Comparison of ENCODE assay signal across 30 cellular contexts in genomic region chr1:64319985-64320384, GRCh38.
"Had no signal": no experiment of that assay in that cellular context is flagged by ENCODE, and none has a peak within 500 bp of the region (broad histone marks: within the 10 kb centered on the region; RNA-seq: fewer than 3 reads in every experiment).

No MANE protein-coding gene starts in this region.

- H3K9me3 ChIP-seq: adrenal gland, heart right ventricle, sigmoid colon, thoracic aorta, uterus had no signal

- H3K36me3 Mint-ChIP-seq: activated CD4-positive, alpha-beta memory T cell treated with anti-CD3 and anti-CD28 coated beads for 36 hours; activated naive CD8-positive, alpha-beta T cell treated with anti-CD3 and anti-CD28 coated beads for 36 hours; brain; natural killer cell; neural progenitor cell had no signal

- H3K27me3 ChIP-seq: adrenal gland, cardiac muscle cell, dorsolateral prefrontal cortex, foreskin keratinocyte, heart right ventricle, neural progenitor cell, sigmoid colon, uterus had no signal

- H3K4me1 Mint-ChIP-seq: activated CD4-positive, alpha-beta T cell treated with anti-CD3 and anti-CD28 coated beads, Interleukin-2, amount 10 ng/mL, durations not matched to agents 24 days and 14 days; activated naive CD8-positive, alpha-beta T cell treated with anti-CD3 and anti-CD28 coated beads for 36 hours; brain; natural killer cell; neural progenitor cell; T-helper 17 cell had no signal

- H2AFZ ChIP-seq: neural progenitor cell had no signal

- H3K27me3 Mint-ChIP-seq: activated CD4-positive, alpha-beta memory T cell treated with anti-CD3 and anti-CD28 coated beads for 36 hours; brain had no signal

- DNase-seq: activated CD4-positive, alpha-beta memory T cell treated with anti-CD3 and anti-CD28 coated beads for 36 hours; activated CD4-positive, alpha-beta T cell treated with anti-CD3 and anti-CD28 coated beads, Interleukin-2, amount 10 ng/mL, durations not matched to agents 24 days and 14 days; activated CD4-positive, CD25-positive, alpha-beta regulatory T cell treated with anti-CD3 and anti-CD28 coated beads, Interleukin-2, amount 50 U/mL, for 72 hours; activated CD8-positive, alpha-beta memory T cell treated with anti-CD3 and anti-CD28 coated beads, Interleukin-2, amount 50 U/mL, for 4 hours; activated effector memory CD4-positive, alpha-beta T cell treated with anti-CD3 and anti-CD28 coated beads, Interleukin-2, amount 50 U/mL, for 16 hours; activated naive CD4-positive, alpha-beta T cell treated with anti-CD3 and anti-CD28 coated beads for 36 hours; activated naive CD8-positive, alpha-beta T cell treated with anti-CD3 and anti-CD28 coated beads for 36 hours; activated T-cell treated with anti-CD3 and anti-CD28 coated beads, Interleukin-2, amount 50 U/mL, for 1 hour; dorsolateral prefrontal cortex; effector memory CD4-positive, alpha-beta T cell; foreskin keratinocyte; heart right ventricle; mesendoderm; natural killer cell; posterior cingulate gyrus; sigmoid colon; stimulated activated naive CD4-positive, alpha-beta T cell treated with Interleukin-2 at 50 U/mL for 16 hours; T-helper 17 cell; trophoblast cell; uterus had no signal

- H3K4me3 ChIP-seq: adrenal gland, cardiac muscle cell, coronary artery, dorsolateral prefrontal cortex, heart right ventricle, lung, neural progenitor cell, sigmoid colon, smooth muscle cell, thoracic aorta, uterus had no signal

- H3K27ac Mint-ChIP-seq: activated CD4-positive, alpha-beta memory T cell treated with anti-CD3 and anti-CD28 coated beads for 36 hours; activated CD4-positive, alpha-beta T cell treated with anti-CD3 and anti-CD28 coated beads, Interleukin-2, amount 10 ng/mL, durations not matched to agents 24 days and 14 days; activated naive CD4-positive, alpha-beta T cell treated with anti-CD3 and anti-CD28 coated beads for 36 hours; activated naive CD8-positive, alpha-beta T cell treated with anti-CD3 and anti-CD28 coated beads for 36 hours; activated T-helper 1 cell treated with anti-CD3 and anti-CD28 coated beads, Interleukin-12 subunit alpha, Interleukin-12 subunit beta, Interleukin-2, Interleukin-4 antibody, amounts not matched to agents 30 ng/mL and 10 ng/mL and 1 ng/mL, durations not matched to agents 14 hours and 24 hours and 36 hours; brain; natural killer cell; neural progenitor cell; T-helper 17 cell had no signal

- H3K9ac ChIP-seq: neural progenitor cell had no signal

- H3K4me3 Mint-ChIP-seq: activated CD4-positive, alpha-beta memory T cell treated with anti-CD3 and anti-CD28 coated beads for 36 hours; activated CD4-positive, alpha-beta T cell treated with anti-CD3 and anti-CD28 coated beads, Interleukin-2, amount 10 ng/mL, durations not matched to agents 24 days and 14 days; activated naive CD4-positive, alpha-beta T cell treated with anti-CD3 and anti-CD28 coated beads for 36 hours; activated naive CD8-positive, alpha-beta T cell treated with anti-CD3 and anti-CD28 coated beads for 36 hours; activated T-helper 1 cell treated with anti-CD3 and anti-CD28 coated beads, Interleukin-12 subunit alpha, Interleukin-12 subunit beta, Interleukin-2, Interleukin-4 antibody, amounts not matched to agents 30 ng/mL and 10 ng/mL and 1 ng/mL, durations not matched to agents 14 hours and 24 hours and 36 hours; brain; natural killer cell; neural progenitor cell; T-helper 17 cell had no signal

- H3K4me1 ChIP-seq: adrenal gland, foreskin keratinocyte, neural progenitor cell, sigmoid colon, uterus had no signal

- ATAC-seq: foreskin keratinocyte, left lobe of liver, natural killer cell, T-helper 17 cell had no signal

- H3K9me3 Mint-ChIP-seq: activated CD4-positive, alpha-beta memory T cell treated with anti-CD3 and anti-CD28 coated beads for 36 hours; activated CD4-positive, alpha-beta T cell treated with anti-CD3 and anti-CD28 coated beads, Interleukin-2, amount 10 ng/mL, durations not matched to agents 24 days and 14 days; activated naive CD4-positive, alpha-beta T cell treated with anti-CD3 and anti-CD28 coated beads for 36 hours; activated naive CD8-positive, alpha-beta T cell treated with anti-CD3 and anti-CD28 coated beads for 36 hours; activated T-helper 1 cell treated with anti-CD3 and anti-CD28 coated beads, Interleukin-12 subunit alpha, Interleukin-12 subunit beta, Interleukin-2, Interleukin-4 antibody, amounts not matched to agents 30 ng/mL and 10 ng/mL and 1 ng/mL, durations not matched to agents 14 hours and 24 hours and 36 hours; brain; natural killer cell; neural progenitor cell had no signal

- H3K27ac ChIP-seq: adrenal gland, cardiac muscle cell, coronary artery, foreskin keratinocyte, heart right ventricle, neural progenitor cell, sigmoid colon, thoracic aorta, uterus had no signal

- H3K4me2 ChIP-seq: neural progenitor cell, smooth muscle cell had no signal

- H3K36me3 ChIP-seq: adrenal gland, cardiac muscle cell, heart right ventricle, neural progenitor cell, sigmoid colon, thoracic aorta, uterus had no signal
